Comparison of ENCODE assay signal across 35 cellular contexts in genomic region chr11:39628311-39628710, GRCh38.
"Had no signal": no experiment of that assay in that cellular context is flagged by ENCODE, and none has a peak within 500 bp of the region (broad histone marks: within the 10 kb centered on the region; RNA-seq: fewer than 3 reads in every experiment).

No MANE protein-coding gene starts in this region.

- H3K36me3 ChIP-seq: MG63 had no signal

- H3K27me3 ChIP-seq: MG63 had no signal

- H3K4me3 ChIP-seq: MG63 had no signal

- H3K9me3 ChIP-seq: MG63 had no signal

- DNase-seq: Kasumi-1, MG63, MM.1S, MV-4-11, NCI-H1048, NCI-H1092, NCI-H1092 treated with DMSO at 0.1 percent for 48 hours, NCI-H1105, NCI-H1105 treated with DMSO at 0.1 percent for 48 hours, NCI-H1417, NCI-H1417 treated with DMSO at 0.1 percent for 48 hours, NCI-H1436, NCI-H1436 treated with DMSO at 0.1 percent for 48 hours, NCI-H146, NCI-H1694, NCI-H1694 treated with DMSO at 0.1 percent for 48 hours, NCI-H187, NCI-H187 treated with DMSO at 0.1 percent for 48 hours, NCI-H1930, NCI-H2029, NCI-H2029 treated with DMSO at 0.1 percent for 48 hours, NCI-H2081, NCI-H2081 treated with DMSO at 0.1 percent for 48 hours, NCI-H2107, NCI-H2171, NCI-H2171 treated with DMSO at 0.1 percent for 48 hours, NCI-H2227 treated with DMSO at 0.1 percent for 48 hours, NCI-H226, NCI-H345, NCI-H446, NCI-H446 treated with DMSO at 0.1 percent for 48 hours, NCI-H510A, NCI-H510A treated with DMSO at 0.1 percent for 48 hours, NCI-H524, NCI-H524 treated with DMSO at 0.1 percent for 48 hours had no signal
